In the genomic region with DNA sequence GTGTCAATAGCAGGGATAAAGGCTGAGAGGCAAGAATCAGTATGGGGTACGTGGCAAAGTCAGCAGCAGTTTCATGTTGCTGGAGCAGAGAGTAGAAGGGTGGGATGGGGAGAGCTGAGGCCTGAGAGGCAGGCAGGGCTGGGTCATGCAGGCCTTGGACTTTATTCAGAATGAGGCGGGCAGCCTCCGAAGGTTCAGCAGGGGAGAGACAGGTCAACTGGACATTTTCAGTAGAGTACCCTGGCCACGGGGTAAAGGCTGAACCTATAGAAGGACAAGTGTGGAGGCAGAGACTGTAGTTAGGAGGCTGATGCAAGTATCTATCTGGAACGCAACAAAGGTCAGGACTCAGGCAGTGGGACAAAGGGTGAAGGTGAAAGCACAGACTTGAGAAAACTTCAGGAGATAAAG, we compare ENCODE assay signal across 1 cellular context.
TF ChIP-seq lines count a peak whose summit lies in the region.

No MANE protein-coding gene starts in this region.

TF ChIP-seq in GM23338, 12 proteins besides CTCF, POLR2A, EP300 and RAD21:
- TF ChIP-seq EZH2phosphoT487 (IDR thresholded peaks at IDR 0.05; ENCODE audit: unreplicated experiment) = no peak
- TF ChIP-seq EZH2 (IDR thresholded peaks at IDR 0.05; ENCODE audit: low read depth, unreplicated experiment) = no peak
- no peak for TF ChIP-seq NANOG (IDR thresholded peaks at IDR 0.05; ENCODE audit: borderline replicate concordance)
- no peak for TF ChIP-seq ZNF462 (CRISPR knock-in tag; IDR thresholded peaks at IDR 0.05)
- no peak for TF ChIP-seq POLR2AphosphoS5 (IDR thresholded peaks at IDR 0.05; ENCODE audit: low read depth)
- TF ChIP-seq JUNB (IDR thresholded peaks at IDR 0.05; ENCODE audit: unreplicated experiment) = no peak
- TF ChIP-seq ETS1 (IDR thresholded peaks at IDR 0.05) = no peak
- TF ChIP-seq STAT1 (IDR thresholded peaks at IDR 0.05; ENCODE audit: unreplicated experiment) = no peak
- TF ChIP-seq, protein P1, sequence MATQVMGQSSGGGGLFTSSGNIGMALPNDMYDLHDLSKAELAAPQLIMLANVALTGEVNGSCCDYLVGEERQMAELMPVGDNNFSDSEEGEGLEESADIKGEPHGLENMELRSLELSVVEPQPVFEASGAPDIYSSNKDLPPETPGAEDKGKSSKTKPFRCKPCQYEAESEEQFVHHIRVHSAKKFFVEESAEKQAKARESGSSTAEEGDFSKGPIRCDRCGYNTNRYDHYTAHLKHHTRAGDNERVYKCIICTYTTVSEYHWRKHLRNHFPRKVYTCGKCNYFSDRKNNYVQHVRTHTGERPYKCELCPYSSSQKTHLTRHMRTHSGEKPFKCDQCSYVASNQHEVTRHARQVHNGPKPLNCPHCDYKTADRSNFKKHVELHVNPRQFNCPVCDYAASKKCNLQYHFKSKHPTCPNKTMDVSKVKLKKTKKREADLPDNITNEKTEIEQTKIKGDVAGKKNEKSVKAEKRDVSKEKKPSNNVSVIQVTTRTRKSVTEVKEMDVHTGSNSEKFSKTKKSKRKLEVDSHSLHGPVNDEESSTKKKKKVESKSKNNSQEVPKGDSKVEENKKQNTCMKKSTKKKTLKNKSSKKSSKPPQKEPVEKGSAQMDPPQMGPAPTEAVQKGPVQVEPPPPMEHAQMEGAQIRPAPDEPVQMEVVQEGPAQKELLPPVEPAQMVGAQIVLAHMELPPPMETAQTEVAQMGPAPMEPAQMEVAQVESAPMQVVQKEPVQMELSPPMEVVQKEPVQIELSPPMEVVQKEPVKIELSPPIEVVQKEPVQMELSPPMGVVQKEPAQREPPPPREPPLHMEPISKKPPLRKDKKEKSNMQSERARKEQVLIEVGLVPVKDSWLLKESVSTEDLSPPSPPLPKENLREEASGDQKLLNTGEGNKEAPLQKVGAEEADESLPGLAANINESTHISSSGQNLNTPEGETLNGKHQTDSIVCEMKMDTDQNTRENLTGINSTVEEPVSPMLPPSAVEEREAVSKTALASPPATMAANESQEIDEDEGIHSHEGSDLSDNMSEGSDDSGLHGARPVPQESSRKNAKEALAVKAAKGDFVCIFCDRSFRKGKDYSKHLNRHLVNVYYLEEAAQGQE (IDR thresholded peaks at IDR 0.05; ENCODE audit: unreplicated experiment) = no peak
- TF ChIP-seq CREB1 (CRISPR knock-in tag; IDR thresholded peaks at IDR 0.05; ENCODE audit: low read depth) = no peak
